Comparison of ENCODE assay signal across 34 cellular contexts in the genomic region with DNA sequence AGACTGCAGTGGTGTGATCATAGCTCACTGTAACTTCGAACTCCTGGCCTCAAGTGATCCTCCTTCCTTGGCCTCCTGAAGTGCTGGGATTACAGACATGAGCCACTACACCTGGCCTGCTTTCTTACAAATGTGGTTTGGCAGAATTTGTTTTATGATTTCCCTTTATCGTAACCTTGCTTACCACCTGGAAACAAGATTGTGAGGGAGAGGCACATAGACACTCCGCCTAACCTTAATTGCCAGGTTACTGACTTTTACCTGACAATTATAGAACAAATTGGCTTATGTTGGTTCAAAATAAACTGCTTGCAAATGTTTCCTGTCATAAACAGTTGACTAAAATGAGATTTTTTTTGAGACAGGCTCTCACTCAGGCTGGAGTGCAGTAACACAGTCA.
"Had no signal": no experiment of that assay in that cellular context is flagged by ENCODE, and none has a peak within 500 bp of the region (broad histone marks: within the 10 kb centered on the region; RNA-seq: fewer than 3 reads in every experiment).

No MANE protein-coding gene starts in this region.

- DNase-seq: activated CD4-positive, alpha-beta memory T cell treated with anti-CD3 and anti-CD28 coated beads, Interleukin-2, amount 10 ng/mL, durations not matched to agents 7 days and 5 days; activated CD4-positive, alpha-beta T cell treated with anti-CD3 and anti-CD28 coated beads for 1 hour; activated CD4-positive, alpha-beta T cell treated with anti-CD3 and anti-CD28 coated beads for 36 hours; activated CD4-positive, alpha-beta T cell treated with anti-CD3 and anti-CD28 coated beads for 48 hours; activated CD4-positive, alpha-beta T cell treated with anti-CD3 and anti-CD28 coated beads, Interleukin-2, amount 10 ng/mL, durations not matched to agents 7 days and 5 days; activated CD4-positive, alpha-beta T cell treated with anti-CD3 and anti-CD28 coated beads, Interleukin-2, amount 50 U/mL, for 48 hours; activated CD4-positive, CD25-positive, alpha-beta regulatory T cell; activated CD8-positive, alpha-beta memory T cell treated with anti-CD3 and anti-CD28 coated beads for 24 hours; activated CD8-positive, alpha-beta memory T cell treated with anti-CD3 and anti-CD28 coated beads, Interleukin-2, amount 10 ng/mL, durations not matched to agents 7 days and 5 days; activated CD8-positive, alpha-beta T cell treated with anti-CD3 and anti-CD28 coated beads, Interleukin-2, amount 10 ng/mL, durations not matched to agents 7 days and 5 days; activated effector memory CD4-positive, alpha-beta T cell treated with anti-CD3 and anti-CD28 coated beads, Interleukin-2, amount 50 U/mL, for 16 hours; activated gamma-delta T cell treated with Interleukin-2 at 50 U/mL for 16 hours; activated naive CD4-positive, alpha-beta T cell; activated naive CD4-positive, alpha-beta T cell treated with anti-CD3 and anti-CD28 coated beads for 36 hours; activated naive CD4-positive, alpha-beta T cell treated with anti-CD3 and anti-CD28 coated beads, Interleukin-2, amount 50 U/mL, for 16 hours; activated naive CD8-positive, alpha-beta T cell treated with anti-CD3 and anti-CD28 coated beads for 36 hours; activated T-cell treated with anti-CD3 and anti-CD28 coated beads for 4 hours; activated T-cell treated with anti-CD3 and anti-CD28 coated beads, Interleukin-2, amount 50 U/mL, for 1 hour; activated T-cell treated with anti-CD3 and anti-CD28 coated beads, Interleukin-2, amount 50 U/mL, for 4 hours; activated T-cell treated with anti-CD3 and anti-CD28 coated beads, Interleukin-2, amount 50 U/mL, for 72 hours; adrenal gland; amniotic stem cell; aorta; body of pancreas; brain microvascular endothelial cell; central memory CD4-positive, alpha-beta T cell; SW 1271; T-helper 1 cell; T-helper 2 cell; T-helper 9 cell; WERI-Rb-1 had no signal

- H3K27me3 ChIP-seq: adrenal gland, body of pancreas, brain microvascular endothelial cell, breast epithelium had no signal

- H3K4me1 ChIP-seq: body of pancreas, breast epithelium had no signal

- H3K4me3 ChIP-seq: adrenal gland, body of pancreas, breast epithelium had no signal

- FAIRE-seq: astrocyte, TTC549 had no signal

- H3K9me3 ChIP-seq: adrenal gland, body of pancreas, breast epithelium had no signal

- H3K36me3 ChIP-seq: adrenal gland, brain microvascular endothelial cell, breast epithelium, WERI-Rb-1 had no signal

- H3K27ac ChIP-seq: adrenal gland, body of pancreas, brain microvascular endothelial cell, breast epithelium, WERI-Rb-1 had no signal
